ENCODE assay signal across 8 cellular contexts in the genomic region with DNA sequence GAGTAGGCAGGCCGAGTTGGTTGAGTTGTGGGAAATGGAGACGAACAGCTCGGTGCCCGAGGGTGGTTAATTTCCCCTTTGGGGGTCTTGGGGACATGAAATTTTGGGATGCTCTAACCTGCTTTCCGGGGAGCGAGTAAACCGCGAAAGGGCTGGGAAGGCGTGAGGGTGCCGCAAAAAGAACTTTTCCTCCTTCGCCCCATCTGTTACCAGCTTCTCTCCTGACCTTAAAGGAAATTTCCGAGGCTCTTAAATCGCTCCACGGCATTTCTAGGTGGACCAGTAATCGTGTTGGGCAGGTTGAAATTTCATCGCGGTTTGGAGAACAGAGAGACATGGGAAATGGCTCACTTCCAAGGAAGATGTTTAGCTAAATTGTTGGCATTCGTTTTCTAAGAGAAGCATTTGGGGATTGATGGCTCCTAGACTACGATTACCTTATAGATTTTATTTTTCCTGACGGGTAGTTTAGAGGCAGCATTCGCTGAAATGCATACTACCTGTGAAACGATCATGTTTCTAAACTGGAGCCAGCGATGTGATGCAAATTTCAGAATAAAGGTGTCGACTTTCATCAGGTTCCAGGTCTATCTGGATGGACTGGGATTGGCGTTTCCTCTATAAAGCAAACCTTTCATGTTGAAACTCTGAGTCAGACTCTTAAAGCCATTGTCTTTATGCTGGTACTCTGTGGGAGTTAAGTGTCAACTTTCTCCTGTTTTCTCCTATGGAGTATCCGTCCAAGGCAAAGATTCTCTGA. TPM values are rescaled to one million over a fixed set of nuclear protein-coding genes. Genes with fewer than 3 reads are reported as not detected.
A peak's percentile ranks its signal among the peaks of the same experiment; 100 is the strongest.
DNase-seq lines count a peak whose midpoint lies in the region; ATAC-seq and TF ChIP-seq lines count a peak whose summit lies in the region.

No MANE protein-coding gene starts in this region.

- peaks cover 54 to 62% (median 58%) of the 10 kb centered on the region in 3 donors for H3K4me1 Mint-ChIP-seq in CD8-positive, alpha-beta memory T cell

- peak; percentile 62 for ATAC-seq in PC-3
- peak in 1 of 2 donors; percentile 25 for ATAC-seq in lower lobe of right lung
- no peak for ATAC-seq in GM21723 (IDR thresholded peaks at IDR 0.05; ENCODE audit: unreplicated experiment)

- POLR2A ChIA-PET in CD8-positive, alpha-beta memory T cell (lab: Charles Lee): interaction anchor here (0.6 to 1.8 kb wide), 5 partner anchors 152 to 242 kb away, joined by 3 to 10 read pairs (median 7); no protein-coding TSS in a partner anchor
- POLR2A ChIA-PET in PC-3 (lab: Charles Lee; ENCODE audit: unreplicated experiment): interaction anchor here (0.6 to 0.8 kb wide), 5 partner anchors 30 to 415 kb away, joined by 3 to 5 read pairs (median 3); no protein-coding TSS in a partner anchor

- no peaks in the 10 kb centered on the region for H3K27me3 ChIP-seq in CD8-positive, alpha-beta memory T cell (ENCODE audit: insufficient read depth, low read length, poor library complexity, severe bottlenecking)
- no peaks in the 10 kb centered on the region for H3K27me3 ChIP-seq in PC-3 (ENCODE audit: low read length)
- no peaks in the 10 kb centered on the region for H3K27me3 ChIP-seq in lower lobe of right lung (ENCODE audit: low read depth)
- H3K27me3 ChIP-seq in thyroid gland: no peaks in the 10 kb centered on the region

- H3K9ac ChIP-seq in PC-3 (ENCODE audit: low read length): peak overlapping the region; percentile 98

- H3K27ac Mint-ChIP-seq in CD8-positive, alpha-beta memory T cell: peak overlapping the region; percentile 87 to 98 (median 95)

- H3K36me3 Mint-ChIP-seq in CD8-positive, alpha-beta memory T cell: peaks cover 0 to 8% (median 0%) of the 10 kb centered on the region in 3 donors

- H4K20me1 ChIP-seq in PC-3 (ENCODE audit: low read length): peaks cover 34% of the 10 kb centered on the region

- DNase-seq in CD8-positive, alpha-beta memory T cell: peak in 1 of 5 donors; percentile 11
- DNase-seq in HPDE6-E6E7 (ENCODE audit: extremely low spot score) (peak; percentile 64), PC-3 (peak; percentile 94), lower lobe of right lung (no peak), thyroid gland (peak; percentile 13), SKM-1 treated with dmso at 0.1 percent for 144 hours (lab: John Stamatoyannopoulos, UW; ENCODE audit: unreplicated experiment) (no peak)

- peak overlapping the region; percentile 84 for H3K27ac ChIP-seq in CD8-positive, alpha-beta memory T cell (ENCODE audit: low read depth, low read length)
- H3K27ac ChIP-seq in PC-3 (ENCODE audit: low read length) (peak overlapping the region; percentile 90), cingulate gyrus (ENCODE audit: low read depth, low read length) (peak overlapping the region; percentile 81), lower lobe of right lung (peak overlapping the region; percentile 98), thyroid gland (peak overlapping the region; percentile 93 to 98 (median 98))

- peaks cover 43% of the 10 kb centered on the region for H3K4me1 ChIP-seq in CD8-positive, alpha-beta memory T cell (ENCODE audit: insufficient read depth, low read length)
- peaks cover 26% of the 10 kb centered on the region for H3K4me1 ChIP-seq in PC-3 (ENCODE audit: insufficient read depth, low read length)
- H3K4me1 ChIP-seq in lower lobe of right lung: peaks cover 48% of the 10 kb centered on the region
- H3K4me1 ChIP-seq in thyroid gland: peaks cover 11 to 15% of the 10 kb centered on the region in 2 donors

- no peak for TF ChIP-seq CTCF in PC-3 (conservative IDR thresholded peaks at IDR 0.05; ENCODE audit: low read depth, low read length)
- no peak for TF ChIP-seq CTCF in lower lobe of right lung (IDR thresholded peaks at IDR 0.05)
- no peak for TF ChIP-seq CTCF in thyroid gland (IDR thresholded peaks at IDR 0.05)

- peaks cover 0 to 2% (median 0%) of the 10 kb centered on the region in 5 donors for H3K9me3 Mint-ChIP-seq in CD8-positive, alpha-beta memory T cell

- peak overlapping the region; percentile 80 for H3K4me3 ChIP-seq in CD8-positive, alpha-beta memory T cell (ENCODE audit: low read length)
- H3K4me3 ChIP-seq in PC-3 (ENCODE audit: low read length) (peak overlapping the region; percentile 78), lower lobe of right lung (peak overlapping the region; percentile 88), thyroid gland (replicated peaks in 1 of 3) (peak overlapping the region; percentile 70 to 92 (median 92))

- peaks cover 0 to 4% of the 10 kb centered on the region in 2 donors for H3K27me3 Mint-ChIP-seq in CD8-positive, alpha-beta memory T cell

- CTCF ChIA-PET in CD8-positive, alpha-beta memory T cell (lab: Charles Lee): interaction anchor here (1.0 to 3.3 kb wide), 6 partner anchors 25 to 431 kb away, joined by 3 to 14 read pairs (median 4); no protein-coding TSS in a partner anchor
- CTCF ChIA-PET in PC-3 (lab: Charles Lee): interaction anchor here (0.6 to 2.1 kb wide), 11 partner anchors 31 to 231 kb away, joined by 3 to 12 read pairs (median 5); no protein-coding TSS in a partner anchor

- H3K79me2 ChIP-seq in PC-3 (ENCODE audit: low read length): peaks cover 63% of the 10 kb centered on the region

- BruUV-seq in PC-3 (replicated peaks; lab: Mats Ljungman, UMichigan): TSS peak; percentile 98

- H3F3A ChIP-seq in PC-3 (ENCODE audit: low read length, unreplicated experiment): no peaks in the 10 kb centered on the region

- intact Hi-C loops in PC-3 (cut with micrococcal nuclease): loop anchor here (1.0 to 5.0 kb wide), 13 partner anchors 51 to 537 kb away; no protein-coding TSS in a partner anchor
- intact Hi-C loops in lower lobe of right lung (cut with DNase I): no loop called here
- intact Hi-C loops in thyroid gland (cut with DNase I): loop anchor here (2.0 to 10.0 kb wide), 2 partner anchors 413 to 431 kb away; no protein-coding TSS in a partner anchor

- H3K9me2 ChIP-seq in PC-3 (replicated peaks; ENCODE audit: low read length): no peaks in the 10 kb centered on the region

- H3K9me3 ChIP-seq in CD8-positive, alpha-beta memory T cell (ENCODE audit: low read length): no peaks in the 10 kb centered on the region
- H3K9me3 ChIP-seq in PC-3 (ENCODE audit: low read length): no peaks in the 10 kb centered on the region
- H3K9me3 ChIP-seq in lower lobe of right lung: no peaks in the 10 kb centered on the region
- H3K9me3 ChIP-seq in thyroid gland: no peaks in the 10 kb centered on the region

- TF ChIP-seq POLR2A in thyroid gland (IDR thresholded peaks at IDR 0.05): no peak

- H2AFZ ChIP-seq in PC-3 (ENCODE audit: low read length): peak overlapping the region; percentile 82

- H3K4me2 ChIP-seq in PC-3 (ENCODE audit: low read length): peak overlapping the region; percentile 82

- H3K36me3 ChIP-seq in CD8-positive, alpha-beta memory T cell (ENCODE audit: insufficient read depth, low read length): no peaks in the 10 kb centered on the region
- H3K36me3 ChIP-seq in PC-3 (ENCODE audit: low read depth, low read length) (0 out of 2 replicates have a peak, but pooled peaks cover 7% of the 10 kb centered on the region), lower lobe of right lung (no peaks in the 10 kb centered on the region), thyroid gland (no peaks in the 10 kb centered on the region)

- H3K4me3 Mint-ChIP-seq in CD8-positive, alpha-beta memory T cell: peak overlapping the region; percentile 89 to 97 (median 94)

- WGBS in thyroid gland, 2 donors: 1 to 2% methylated on average over 23 to 25 of the region's 26 CpGs

RNA-seq across cellular contexts. Expression of gene SIPA1L1, which starts 1.5 kb away (rescaled TPM):
- 10 to 100 TPM; 44.7 to 45.0 TPM for total RNA-seq in CD8-positive, alpha-beta memory T cell
- polyA plus RNA-seq in CD8-positive, alpha-beta memory T cell: 30.2 TPM
- 42.4 and 42.7 TPM in 2 replicates for total RNA-seq in PC-3 (2014; rRNA removed)
- total RNA-seq in lower lobe of right lung: 46.8 TPM
- 10 to 100 TPM; 58.3 to 93.9 (median 78.0) TPM for total RNA-seq in thyroid gland

Comparison
In these comparisons a context has a peak if more than half of its experiments do, and no peak if none do; other contexts are left out.
1. DNase-seq: peak in HPDE6-E6E7 (single experiment), PC-3 (single experiment) and thyroid gland (2 of 2); none in lower lobe of right lung (single experiment) and SKM-1 treated with dmso at 0.1 percent for 144 hours (single experiment).
2. Peak in every context shown above with its lines, with median percentiles within 50 percentile points of each other: H3K27ac ChIP-seq and H3K4me3 ChIP-seq.